ENCODE assay signal across 3 cellular contexts in genomic region chr4:7215187-7215586, GRCh38. TPM values are rescaled to one million over a fixed set of nuclear protein-coding genes. Genes with fewer than 3 reads are reported as not detected.
"Had no signal": no experiment of that assay in that cellular context is flagged by ENCODE, and none has a peak within 500 bp of the region (broad histone marks: within the 10 kb centered on the region; RNA-seq: fewer than 3 reads in every experiment).

No MANE protein-coding gene starts in this region.

RNA-seq across cellular contexts. Expression of gene SORCS2, which starts 22.8 kb away (rescaled TPM):
- total RNA-seq: activated naive CD8-positive, alpha-beta T cell treated with anti-CD3 and anti-CD28 coated beads for 36 hours; activated naive CD8-positive, alpha-beta T cell treated with anti-CD3 and anti-CD28 coated beads, Interleukin-2, amount 10 ng/mL, durations not matched to agents 7 days and 5 days; activated T-helper 1 cell treated with anti-CD3 and anti-CD28 coated beads, Interleukin-12 subunit alpha, Interleukin-12 subunit beta, Interleukin-2, Interleukin-4 antibody, amounts not matched to agents 30 ng/mL and 10 ng/mL and 1 ng/mL, durations not matched to agents 14 hours and 24 hours and 36 hours had no signal
